ENCODE assay signal across 8 cellular contexts in genomic region chr4:6781561-6781960, GRCh38. TPM values are rescaled to one million over a fixed set of nuclear protein-coding genes. Genes with fewer than 3 reads are reported as not detected.
DNase-seq lines count a peak whose midpoint lies in the region; ATAC-seq and TF ChIP-seq lines count a peak whose summit lies in the region.

No MANE protein-coding gene starts in this region.

- POLR2A ChIA-PET in CD4-positive, alpha-beta T cell (lab: Charles Lee) = interaction anchor here (0.6 to 1.9 kb wide), 7 partner anchors 64 to 140 kb away, joined by 3 to 11 read pairs (median 6); partner anchors contain the start of genes BLOC1S4, MRFAP1 and MRFAP1L1

- intact Hi-C loops in CD4-positive, alpha-beta T cell (cut with DNase I, micrococcal nuclease) = loop anchor here (5.0 to 10.0 kb wide), 6 partner anchors 73 to 1156 kb away; partner anchors contain the start of genes AFAP1 (in 1 of the 2), MAN2B2 (in 1 of the 2) and MRFAP1 (in 1 of the 2)

- CTCF ChIA-PET in CD4-positive, alpha-beta T cell (lab: Charles Lee) = interaction anchor here (1.2 to 3.8 kb wide), 3 partner anchors 61 to 107 kb away, joined by 3 to 10 read pairs (median 8); a partner anchor contains a TSS

- peak overlapping the region; percentile 82 for H3K27ac Mint-ChIP-seq in CD4-positive, alpha-beta T cell
- H3K27ac Mint-ChIP-seq in effector memory CD8-positive, alpha-beta T cell = peak overlapping the region; percentile 49 to 54

- peaks cover 10% of the 10 kb centered on the region for H3K36me3 Mint-ChIP-seq in CD4-positive, alpha-beta T cell (ENCODE audit: low read depth)
- H3K36me3 Mint-ChIP-seq in effector memory CD8-positive, alpha-beta T cell (ENCODE audit: insufficient read depth) = peaks cover 22% of the 10 kb centered on the region

- H3K9me3 ChIP-seq in CD4-positive, alpha-beta T cell (ENCODE audit: control insufficient read depth, low read length) = no peaks in the 10 kb centered on the region
- no peaks in the 10 kb centered on the region for H3K9me3 ChIP-seq in MM.1S (replicated peaks; ENCODE audit: insufficient read depth, low read length)
- H3K9me3 ChIP-seq in osteoblast (ENCODE audit: low read depth, low read length) = no peaks in the 10 kb centered on the region

- no peaks in the 10 kb centered on the region for H3K27me3 Mint-ChIP-seq in CD4-positive, alpha-beta T cell
- no peaks in the 10 kb centered on the region for H3K27me3 Mint-ChIP-seq in effector memory CD8-positive, alpha-beta T cell

- H3K4me1 Mint-ChIP-seq in CD4-positive, alpha-beta T cell (ENCODE audit: low read depth) = peaks cover 63% of the 10 kb centered on the region
- H3K4me1 Mint-ChIP-seq in effector memory CD8-positive, alpha-beta T cell (ENCODE audit: low read depth in 2 of 2) = peaks cover 48 to 54% of the 10 kb centered on the region in 2 donors

- no peak for DNase-seq in CD4-positive, alpha-beta T cell
- DNase-seq in MM.1S (no peak), osteoblast (ENCODE audit: insufficient read length, low spot score, missing footprints) (peak; percentile 54), EL (no peak), iPS-NIHi11 (ENCODE audit: low spot score) (no peak), NCI-H1105 treated with DMSO at 0.1 percent for 48 hours (lab: John Stamatoyannopoulos, UW) (no peak)
- no peak for DNase-seq in effector memory CD8-positive, alpha-beta T cell

- H3K9me3 Mint-ChIP-seq in CD4-positive, alpha-beta T cell = no peaks in the 10 kb centered on the region
- H3K9me3 Mint-ChIP-seq in effector memory CD8-positive, alpha-beta T cell = no peaks in the 10 kb centered on the region

- no peak for TF ChIP-seq CTCF in CD4-positive, alpha-beta T cell (IDR thresholded peaks at IDR 0.05)
- no peak for TF ChIP-seq CTCF in MM.1S (IDR thresholded peaks at IDR 0.05; ENCODE audit: low read length)
- no peak for TF ChIP-seq CTCF in osteoblast (IDR thresholded peaks at IDR 0.05; ENCODE audit: extremely low read depth, low read depth, low read length)

- peak overlapping the region; percentile 53 for H3K27ac ChIP-seq in CD4-positive, alpha-beta T cell (ENCODE audit: low read depth, low read length)
- no peak overlapping the region for H3K27ac ChIP-seq in MM.1S (ENCODE audit: low read length)
- H3K27ac ChIP-seq in osteoblast (ENCODE audit: low read depth, low read length) = no peak overlapping the region

- no peaks in the 10 kb centered on the region for H3K9me2 ChIP-seq in MM.1S (replicated peaks; ENCODE audit: insufficient read depth, low read length)

- peaks cover 10% of the 10 kb centered on the region for H4K20me1 ChIP-seq in MM.1S (ENCODE audit: insufficient read depth, low read length)
- peaks cover 22% of the 10 kb centered on the region for H4K20me1 ChIP-seq in osteoblast (ENCODE audit: insufficient read depth, low read length)

- H2AFZ ChIP-seq in MM.1S (ENCODE audit: low read length) (peak overlapping the region; percentile 72), osteoblast (ENCODE audit: low read length) (no peak overlapping the region)

- ATAC-seq in CD4-positive, alpha-beta T cell (ENCODE audit: poor library complexity) = no peak
- ATAC-seq in effector memory CD8-positive, alpha-beta T cell (replicated peaks) = no peak
- no peak for ATAC-seq in GM21529 (IDR thresholded peaks at IDR 0.05; ENCODE audit: unreplicated experiment)

- H3K36me3 ChIP-seq in MM.1S (replicated peaks; ENCODE audit: insufficient read depth, low read length) (no peaks in the 10 kb centered on the region), osteoblast (ENCODE audit: insufficient read depth, low read length) (no peaks in the 10 kb centered on the region)

- H3K9ac ChIP-seq in MM.1S (ENCODE audit: low read length) = no peak overlapping the region

- peaks cover 8% of the 10 kb centered on the region; the same call in 1 of the 2 replicates for H3F3A ChIP-seq in MM.1S (ENCODE audit: insufficient read depth, low read length)

- peak overlapping the region; percentile 81 for H3K4me3 Mint-ChIP-seq in CD4-positive, alpha-beta T cell
- peak overlapping the region; percentile 69 to 70 for H3K4me3 Mint-ChIP-seq in effector memory CD8-positive, alpha-beta T cell

- H3K4me3 ChIP-seq in MM.1S (ENCODE audit: low read length) (peak overlapping the region; percentile 61), osteoblast (ENCODE audit: insufficient read depth, low read length) (peak overlapping the region; percentile 94)

- H3K4me2 ChIP-seq in MM.1S (ENCODE audit: low read depth, low read length) (peak overlapping the region; percentile 86), osteoblast (ENCODE audit: insufficient read depth, low read length) (peak overlapping the region; percentile 77)

- H3K4me1 ChIP-seq in MM.1S (ENCODE audit: low read length) = peaks cover 15% of the 10 kb centered on the region
- peaks cover 8% of the 10 kb centered on the region for H3K4me1 ChIP-seq in osteoblast (ENCODE audit: insufficient read depth, low read length)

- H3K79me2 ChIP-seq in MM.1S (ENCODE audit: low read length) (peaks cover 33% of the 10 kb centered on the region), osteoblast (ENCODE audit: insufficient read depth, low read length) (peaks cover 34% of the 10 kb centered on the region)

- H3K27me3 ChIP-seq in CD4-positive, alpha-beta T cell (ENCODE audit: control insufficient read depth, insufficient read depth, low read length) = no peaks in the 10 kb centered on the region
- H3K27me3 ChIP-seq in MM.1S (replicated peaks; ENCODE audit: insufficient read depth, low read length) (peaks cover 21% of the 10 kb centered on the region), osteoblast (ENCODE audit: insufficient read depth, low read length) (peaks cover 3% of the 10 kb centered on the region)

RNA-seq across cellular contexts. Expression of gene KIAA0232, which starts 1.0 kb away (rescaled TPM):
- total RNA-seq in CD4-positive, alpha-beta T cell = 10 to 100 TPM; 15.3 to 17.8 TPM
- total RNA-seq in osteoblast = 23.9 and 25.0 TPM in 2 replicates
